8 cellular contexts compared by ENCODE assay signal in genomic region chr11:19577849-19578619, GRCh38.
DNase-seq lines count a peak whose midpoint lies in the region; ATAC-seq, FAIRE-seq and TF ChIP-seq lines count a peak whose summit lies in the region.

No MANE protein-coding gene starts in this region.

- H3K36me3 ChIP-seq in BJ (ENCODE audit: control insufficient read depth, insufficient read depth, low read length) (no peaks in the 10 kb centered on the region), small intestine (ENCODE audit: control insufficient read depth in 2 of 2, insufficient read depth in 2 of 2, low read length in 2 of 2) (no peaks in the 10 kb centered on the region)

- H3K9me3 Mint-ChIP-seq in naive thymus-derived CD8-positive, alpha-beta T cell = peaks cover 0 to 2% (median 0%) of the 10 kb centered on the region in 9 donors

- CTCF ChIA-PET in BJ (lab: Yijun Ruan, JAX) = interaction anchor here (0.9 to 5.4 kb wide), 6 partner anchors 13 to 328 kb away, joined by 3 to 46 read pairs (median 4); no protein-coding TSS in a partner anchor

- FAIRE-seq in small intestine (lab: Jason Lieb, UNC) = no peak

- H3K4me1 Mint-ChIP-seq in naive thymus-derived CD8-positive, alpha-beta T cell = no peaks in the 10 kb centered on the region

- no peaks in the 10 kb centered on the region for H3K9me3 ChIP-seq in small intestine (ENCODE audit: control insufficient read depth, low read depth)

- ATAC-seq in left cardiac atrium (peak; percentile 53 to 77), HG02970 (IDR thresholded peaks at IDR 0.05; ENCODE audit: low FRiP score, unreplicated experiment) (no peak)
- ATAC-seq in naive thymus-derived CD8-positive, alpha-beta T cell = no peak

- TF ChIP-seq CTCF in BJ (IDR thresholded peaks at IDR 0.05; ENCODE audit: insufficient read depth, low read depth, low read length) = 0 out of 2 replicates have a peak, but pooled peaks have one; percentile 5

- H3K27ac Mint-ChIP-seq in naive thymus-derived CD8-positive, alpha-beta T cell = peak overlapping the region in 1 of 10 donors; percentile 54

- POLR2A ChIA-PET in BJ (lab: Charles Lee) = no interaction called here
- POLR2A ChIA-PET in naive thymus-derived CD8-positive, alpha-beta T cell (lab: Charles Lee) = no interaction called here

- H3K27me3 ChIP-seq in BJ (ENCODE audit: control insufficient read depth, insufficient read depth, low read length) (no peaks in the 10 kb centered on the region), small intestine (ENCODE audit: control insufficient read depth in 2 of 2, insufficient read depth in 2 of 2, low read length in 2 of 2) (no peaks in the 10 kb centered on the region)

- intact Hi-C loops in left cardiac atrium (cut with DNase I) = no loop called here
- intact Hi-C loops in posterior vena cava (cut with DNase I) = loop anchor here in 1 of 2 donors (10.0 kb wide), 1 partner anchor 107 kb away; no protein-coding TSS in a partner anchor

- H3K27me3 Mint-ChIP-seq in naive thymus-derived CD8-positive, alpha-beta T cell = peaks cover 0 to 3% (median 2%) of the 10 kb centered on the region in 5 donors

- DNase-seq in BJ (ENCODE audit: low read depth) (peak; percentile 85), amniotic epithelial cell (ENCODE audit: low read depth) (peak; percentile 24), left cardiac atrium (no peak), posterior vena cava (ENCODE audit: low spot score) (peak; percentile 85), small intestine (no peak), NCI-H187 (lab: John Stamatoyannopoulos, UW) (no peak)
- no peak for DNase-seq in naive thymus-derived CD8-positive, alpha-beta T cell

- H3K27ac ChIP-seq in small intestine (ENCODE audit: low read depth in 1 of 2, low read length in 1 of 2) = peak overlapping the region in 1 of 2 donors; percentile 41

- WGBS in small intestine, 3 donors = 43 to 76% (median 71%) methylated on average over 12 of the region's 12 CpGs

- H3K4me3 ChIP-seq in BJ (ENCODE audit: low read depth, low read length) = no peak overlapping the region
- no peak overlapping the region for H3K4me3 ChIP-seq in small intestine (ENCODE audit: low read depth in 1 of 2, low read length in 2 of 2)

- H3K4me1 ChIP-seq in small intestine (ENCODE audit: control insufficient read depth in 2 of 2, insufficient read depth in 1 of 2, low read depth in 1 of 2, low read length in 1 of 2) = peaks cover 0 to 3% of the 10 kb centered on the region in 2 donors

- H3K36me3 Mint-ChIP-seq in naive thymus-derived CD8-positive, alpha-beta T cell = no peaks in the 10 kb centered on the region

- no peak overlapping the region for H3K4me3 Mint-ChIP-seq in naive thymus-derived CD8-positive, alpha-beta T cell

Comparison
In these comparisons a context has a peak if more than half of its experiments do, and no peak if none do; other contexts are left out.
1. DNase-seq: peak in BJ (single experiment), amniotic epithelial cell (single experiment) and posterior vena cava (single experiment); none in left cardiac atrium (single experiment), small intestine (single experiment), naive thymus-derived CD8-positive, alpha-beta T cell (0 of 10) and NCI-H187 (0 of 2).
2. ATAC-seq: peak in left cardiac atrium (2 of 2); none in HG02970 (single experiment) and naive thymus-derived CD8-positive, alpha-beta T cell (0 of 2).